Comparison of ENCODE assay signal across 9 cellular contexts in the genomic region with DNA sequence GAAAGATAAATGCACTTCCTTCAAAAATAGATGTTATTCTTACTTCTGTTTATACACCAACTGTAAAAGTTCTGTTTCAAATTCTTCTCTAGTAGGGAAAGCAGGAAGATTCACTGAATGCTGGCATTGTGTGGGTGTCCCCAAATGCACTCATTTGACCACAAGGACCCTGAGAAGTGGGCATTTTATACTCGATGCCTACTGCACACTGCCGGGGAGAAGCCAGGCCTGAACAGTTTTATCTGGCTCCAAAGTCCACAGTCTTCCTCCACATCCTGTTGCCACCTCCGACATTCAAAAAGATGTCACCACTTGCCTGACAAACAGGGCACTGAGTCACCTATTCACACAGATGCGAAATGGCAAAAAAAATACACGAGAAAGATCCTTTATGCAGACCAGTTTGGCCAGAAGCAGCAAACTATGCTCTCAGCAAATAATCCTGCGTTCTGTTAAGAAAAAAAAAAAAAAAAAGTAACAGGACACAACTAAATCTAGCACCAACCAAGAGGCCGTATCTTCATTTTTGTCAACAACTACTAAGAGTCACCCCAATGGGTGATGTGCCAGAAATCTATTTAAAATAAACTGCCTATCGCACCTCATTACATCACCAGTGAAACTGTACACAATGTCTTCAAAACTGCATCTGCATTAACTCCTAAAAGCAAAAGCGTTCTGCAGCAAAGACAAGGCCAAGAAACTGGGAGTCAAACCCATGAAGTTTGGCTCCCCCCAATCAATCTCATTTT. TPM values are rescaled to one million over a fixed set of nuclear protein-coding genes. Genes with fewer than 3 reads are reported as not detected.
A peak's percentile ranks its signal among the peaks of the same experiment; 100 is the strongest.
DNase-seq lines count a peak whose midpoint lies in the region; ATAC-seq and TF ChIP-seq lines count a peak whose summit lies in the region.
"Had no signal": no experiment of that assay in that cellular context is flagged by ENCODE, and none has a peak within 500 bp of the region (broad histone marks: within the 10 kb centered on the region; RNA-seq: fewer than 3 reads in every experiment).

No MANE protein-coding gene starts in this region.

- DNase-seq in activated CD4-positive, alpha-beta memory T cell treated with anti-CD3 and anti-CD28 coated beads, Interleukin-2, amount 10 ng/mL, durations not matched to agents 7 days and 5 days: peak; percentile 65
- DNase-seq in progenitor cell of endocrine pancreas (ENCODE audit: low spot score, unreplicated experiment): no peak
- no peak for DNase-seq in cerebellar nuclear complex (lab: John Stamatoyannopoulos, UW)
- no peak for DNase-seq in NCI-H748 (lab: John Stamatoyannopoulos, UW; ENCODE audit: unreplicated experiment)
- DNase-seq in HK-2 (ENCODE audit: unreplicated experiment): no peak

- H3K4me1 Mint-ChIP-seq in IgD-negative memory B cell: peaks cover 37 to 48% (median 47%) of the 10 kb centered on the region in 3 donors
- H3K4me1 Mint-ChIP-seq in activated CD4-positive, alpha-beta memory T cell treated with anti-CD3 and anti-CD28 coated beads, Interleukin-2, amount 10 ng/mL, durations not matched to agents 7 days and 5 days: peaks cover 62% of the 10 kb centered on the region
- H3K4me1 Mint-ChIP-seq in progenitor cell of endocrine pancreas (ENCODE audit: low read depth): peaks cover 54% of the 10 kb centered on the region

- peak overlapping the region; percentile 91 to 95 for H3K27ac ChIP-seq in esophagus (ENCODE audit: low read depth in 2 of 2, low read length in 1 of 2)
- H3K27ac ChIP-seq: KMS-11 had no signal

- H3K4me3 Mint-ChIP-seq in IgD-negative memory B cell (peak overlapping the region in 3 of 4 donors; percentile 18 to 97 (median 88)), progenitor cell of endocrine pancreas (ENCODE audit: low read depth) (peak overlapping the region; percentile 4)
- H3K4me3 Mint-ChIP-seq in activated CD4-positive, alpha-beta memory T cell treated with anti-CD3 and anti-CD28 coated beads, Interleukin-2, amount 10 ng/mL, durations not matched to agents 7 days and 5 days: peak overlapping the region; percentile 38

- no peaks in the 10 kb centered on the region for H3K9me3 ChIP-seq in esophagus (ENCODE audit: control insufficient read depth in 2 of 2, insufficient read depth in 1 of 2, low read depth in 1 of 2, low read length in 1 of 2)

- no peak overlapping the region for H3K4me3 ChIP-seq in esophagus (ENCODE audit: low read depth in 1 of 2, low read length in 2 of 2)

- TF ChIP-seq CTCF in progenitor cell of endocrine pancreas (IDR thresholded peaks at IDR 0.05; ENCODE audit: unreplicated experiment): no peak

- POLR2A ChIA-PET in activated CD4-positive, alpha-beta memory T cell treated with anti-CD3 and anti-CD28 coated beads, Interleukin-2, amount 10 ng/mL, durations not matched to agents 7 days and 5 days (lab: Charles Lee): interaction anchor here (0.7 to 15.1 kb wide), 11 partner anchors 12 to 320 kb away, joined by 3 to 704 read pairs (median 4); a partner anchor contains a TSS

- H3K4me1 ChIP-seq in esophagus (ENCODE audit: control insufficient read depth in 2 of 2, insufficient read depth in 2 of 2, low read length in 1 of 2): peaks cover 0 to 5% of the 10 kb centered on the region in 2 donors

- H3K27me3 Mint-ChIP-seq in IgD-negative memory B cell (no peaks in the 10 kb centered on the region), progenitor cell of endocrine pancreas (no peaks in the 10 kb centered on the region)
- no peaks in the 10 kb centered on the region for H3K27me3 Mint-ChIP-seq in activated CD4-positive, alpha-beta memory T cell treated with anti-CD3 and anti-CD28 coated beads, Interleukin-2, amount 10 ng/mL, durations not matched to agents 7 days and 5 days

- no peaks in the 10 kb centered on the region for H3K27me3 ChIP-seq in esophagus (ENCODE audit: control insufficient read depth in 1 of 2, insufficient read depth in 2 of 2, low read length in 2 of 2)

- CTCF ChIA-PET in activated CD4-positive, alpha-beta memory T cell treated with anti-CD3 and anti-CD28 coated beads, Interleukin-2, amount 10 ng/mL, durations not matched to agents 7 days and 5 days (lab: Charles Lee): interaction anchor here (0.6 to 2.5 kb wide), 5 partner anchors 11 to 487 kb away, joined by 3 to 9 read pairs (median 9); no protein-coding TSS in a partner anchor

- H3K9me3 Mint-ChIP-seq in IgD-negative memory B cell: no peaks in the 10 kb centered on the region
- H3K9me3 Mint-ChIP-seq in activated CD4-positive, alpha-beta memory T cell treated with anti-CD3 and anti-CD28 coated beads, Interleukin-2, amount 10 ng/mL, durations not matched to agents 7 days and 5 days: no peaks in the 10 kb centered on the region
- H3K9me3 Mint-ChIP-seq in progenitor cell of endocrine pancreas (ENCODE audit: low read depth): no peaks in the 10 kb centered on the region

- 17 to 21% methylated on average over 9 of the region's 9 CpGs for WGBS in esophagus, 2 donors

- H3K27ac Mint-ChIP-seq in IgD-negative memory B cell (peak overlapping the region; percentile 24 to 99 (median 80)), progenitor cell of endocrine pancreas (peak overlapping the region; percentile 81)
- H3K27ac Mint-ChIP-seq in activated CD4-positive, alpha-beta memory T cell treated with anti-CD3 and anti-CD28 coated beads, Interleukin-2, amount 10 ng/mL, durations not matched to agents 7 days and 5 days: peak overlapping the region; percentile 100

- ATAC-seq in GM19324 (IDR thresholded peaks at IDR 0.05; ENCODE audit: low FRiP score, unreplicated experiment): no peak

- H3K36me3 Mint-ChIP-seq in IgD-negative memory B cell (peaks cover 5% of the 10 kb centered on the region), progenitor cell of endocrine pancreas (ENCODE audit: insufficient read depth) (peaks cover 15% of the 10 kb centered on the region)
- H3K36me3 Mint-ChIP-seq in activated CD4-positive, alpha-beta memory T cell treated with anti-CD3 and anti-CD28 coated beads, Interleukin-2, amount 10 ng/mL, durations not matched to agents 7 days and 5 days (ENCODE audit: low read depth): peaks cover 73% of the 10 kb centered on the region

- no peaks in the 10 kb centered on the region for H3K36me3 ChIP-seq in esophagus (ENCODE audit: control insufficient read depth in 2 of 2, insufficient read depth in 2 of 2, low read length in 1 of 2)

RNA-seq across cellular contexts. Expression of a gene that starts 6.2 kb away (rescaled TPM):
- polyA plus RNA-seq in IgD-negative memory B cell (3.5 TPM), esophagus (10 to 100 TPM in 1 of 2 donors, 1 to 10 TPM in 1; 8.4 to 13.5 TPM)
- 100 to 1,000 TPM in 1 of 2 experiments, 10 to 100 TPM in 1; 98.3 to 104 TPM for total RNA-seq in activated CD4-positive, alpha-beta memory T cell treated with anti-CD3 and anti-CD28 coated beads, Interleukin-2, amount 10 ng/mL, durations not matched to agents 7 days and 5 days
- total RNA-seq in progenitor cell of endocrine pancreas: 90.6 and 94.7 TPM in 2 replicates

RNA-seq across cellular contexts. Expression of a gene that starts 23.3 kb away (rescaled TPM):
- 77.7 TPM for polyA plus RNA-seq in IgD-negative memory B cell
- total RNA-seq in activated CD4-positive, alpha-beta memory T cell treated with anti-CD3 and anti-CD28 coated beads, Interleukin-2, amount 10 ng/mL, durations not matched to agents 7 days and 5 days: 100 to 1,000 TPM; 150 TPM
- 10 to 100 TPM; 17.1 to 53.4 TPM for polyA plus RNA-seq in esophagus
- 172 and 173 TPM in 2 replicates for total RNA-seq in progenitor cell of endocrine pancreas

RNA-seq across cellular contexts. Expression of a gene that starts 59.0 kb away (rescaled TPM):
- polyA plus RNA-seq in IgD-negative memory B cell: 144 TPM
- 10 to 100 TPM; 56.2 to 56.3 TPM for total RNA-seq in activated CD4-positive, alpha-beta memory T cell treated with anti-CD3 and anti-CD28 coated beads, Interleukin-2, amount 10 ng/mL, durations not matched to agents 7 days and 5 days
- polyA plus RNA-seq in esophagus: 10 to 100 TPM in 1 of 2 donors, 1 to 10 TPM in 1; 6.1 to 58.0 TPM
- total RNA-seq in progenitor cell of endocrine pancreas: 33.6 and 35.4 TPM in 2 replicates

Comparison
In these comparisons a context has a peak if more than half of its experiments do, and no peak if none do; other contexts are left out.
1. H3K4me3 Mint-ChIP-seq: peak in every context shown above with its lines; median percentile 88 in IgD-negative memory B cell; 38 in activated CD4-positive, alpha-beta memory T cell treated with anti-CD3 and anti-CD28 coated beads, Interleukin-2, amount 10 ng/mL, durations not matched to agents 7 days and 5 days; 4 in progenitor cell of endocrine pancreas.